In genomic region chr4:7025040-7025602, GRCh38 we compare ENCODE assay signal across 25 cellular contexts.
"Had no signal": no experiment of that assay in that cellular context is flagged by ENCODE, and none has a peak within 500 bp of the region (broad histone marks: within the 10 kb centered on the region; RNA-seq: fewer than 3 reads in every experiment).

No MANE protein-coding gene starts in this region.

- H3K9me3 Mint-ChIP-seq: activated CD8-positive, alpha-beta T cell treated with anti-CD3 and anti-CD28 coated beads for 36 hours; activated naive CD4-positive, alpha-beta T cell treated with anti-CD3 and anti-CD28 coated beads, Interleukin-2, amount 10 ng/mL, durations not matched to agents 7 days and 5 days; activated naive CD8-positive, alpha-beta T cell treated with anti-CD3 and anti-CD28 coated beads, Interleukin-2, amount 10 ng/mL, durations not matched to agents 7 days and 5 days; activated T-cell treated with anti-CD3 and anti-CD28 coated beads, Interleukin-2, amount 50 U/mL, for 72 hours; activated T-helper 2 cell treated with anti-CD3 and anti-CD28 coated beads, Interferon-gamma antibody, Interleukin-2, Interleukin-4, amounts not matched to agents 10 μg/mL and 5 μg/mL and 100 μg/mL, durations not matched to agents 14 hours and 24 hours and 36 hours; T-helper 1 cell treated with Interleukin-12 subunit alpha and Interleukin-12 subunit beta and Interleukin-4 antibody, amounts not matched to agents 30 μg/mL and 1 μg/mL, for 36 hours had no signal

- H3K4me3 ChIP-seq: adrenal gland, breast epithelium, Peyer's patch had no signal

- H3K27ac ChIP-seq: adrenal gland, breast epithelium, Peyer's patch, VCaP had no signal

- DNase-seq: activated CD4-positive, alpha-beta T cell treated with anti-CD3 and anti-CD28 coated beads for 36 hours; activated CD8-positive, alpha-beta memory T cell treated with anti-CD3 and anti-CD28 coated beads, Interleukin-2, amount 50 U/mL, for 4 hours; activated CD8-positive, alpha-beta T cell treated with anti-CD3 and anti-CD28 coated beads for 36 hours; activated gamma-delta T cell treated with Interleukin-2 at 50 U/mL for 16 hours; activated naive CD4-positive, alpha-beta T cell treated with anti-CD3 and anti-CD28 coated beads, Interleukin-2, amount 10 ng/mL, durations not matched to agents 7 days and 5 days; activated naive CD8-positive, alpha-beta T cell treated with anti-CD3 and anti-CD28 coated beads, Interleukin-2, amount 10 ng/mL, durations not matched to agents 7 days and 5 days; activated T-cell treated with anti-CD3 and anti-CD28 coated beads, Interleukin-2, amount 50 U/mL, for 72 hours; adrenal gland; anterior cingulate cortex; central memory CD4-positive, alpha-beta T cell; Kasumi-1; KBM-7; NCI-H1105 treated with DMSO at 0.1 percent for 48 hours; NCI-H1436 treated with DMSO at 0.1 percent for 48 hours; NCI-H187; NCI-H2081; NCI-H524; Peyer's patch; SHP77 treated with DMSO at 0.1 percent for 48 hours; T1000 had no signal

- H3K9me3 ChIP-seq: adrenal gland, breast epithelium, Peyer's patch had no signal

- H3K27me3 Mint-ChIP-seq: activated CD4-positive, alpha-beta T cell treated with anti-CD3 and anti-CD28 coated beads for 36 hours; activated CD8-positive, alpha-beta T cell treated with anti-CD3 and anti-CD28 coated beads for 36 hours; activated naive CD4-positive, alpha-beta T cell treated with anti-CD3 and anti-CD28 coated beads, Interleukin-2, amount 10 ng/mL, durations not matched to agents 7 days and 5 days; activated naive CD8-positive, alpha-beta T cell treated with anti-CD3 and anti-CD28 coated beads, Interleukin-2, amount 10 ng/mL, durations not matched to agents 7 days and 5 days had no signal

- H3K27ac Mint-ChIP-seq: activated CD4-positive, alpha-beta T cell treated with anti-CD3 and anti-CD28 coated beads for 36 hours; activated CD8-positive, alpha-beta T cell treated with anti-CD3 and anti-CD28 coated beads for 36 hours; activated naive CD4-positive, alpha-beta T cell treated with anti-CD3 and anti-CD28 coated beads, Interleukin-2, amount 10 ng/mL, durations not matched to agents 7 days and 5 days; activated naive CD8-positive, alpha-beta T cell treated with anti-CD3 and anti-CD28 coated beads, Interleukin-2, amount 10 ng/mL, durations not matched to agents 7 days and 5 days; activated T-cell treated with anti-CD3 and anti-CD28 coated beads, Interleukin-2, amount 50 U/mL, for 72 hours; activated T-helper 2 cell treated with anti-CD3 and anti-CD28 coated beads, Interferon-gamma antibody, Interleukin-2, Interleukin-4, amounts not matched to agents 10 μg/mL and 5 μg/mL and 100 μg/mL, durations not matched to agents 14 hours and 24 hours and 36 hours; T-helper 1 cell treated with Interleukin-12 subunit alpha and Interleukin-12 subunit beta and Interleukin-4 antibody, amounts not matched to agents 30 μg/mL and 1 μg/mL, for 36 hours had no signal

- H3K4me1 ChIP-seq: breast epithelium, Peyer's patch had no signal

- FAIRE-seq: TTC549 had no signal

- H3K4me3 Mint-ChIP-seq: activated CD4-positive, alpha-beta T cell treated with anti-CD3 and anti-CD28 coated beads for 36 hours; activated CD8-positive, alpha-beta T cell treated with anti-CD3 and anti-CD28 coated beads for 36 hours; activated naive CD4-positive, alpha-beta T cell treated with anti-CD3 and anti-CD28 coated beads, Interleukin-2, amount 10 ng/mL, durations not matched to agents 7 days and 5 days; activated naive CD8-positive, alpha-beta T cell treated with anti-CD3 and anti-CD28 coated beads, Interleukin-2, amount 10 ng/mL, durations not matched to agents 7 days and 5 days; activated T-cell treated with anti-CD3 and anti-CD28 coated beads, Interleukin-2, amount 50 U/mL, for 72 hours; T-helper 1 cell treated with Interleukin-12 subunit alpha and Interleukin-12 subunit beta and Interleukin-4 antibody, amounts not matched to agents 30 μg/mL and 1 μg/mL, for 36 hours had no signal

- H3K27me3 ChIP-seq: adrenal gland, breast epithelium, Peyer's patch had no signal

- H3K4me1 Mint-ChIP-seq: activated CD4-positive, alpha-beta T cell treated with anti-CD3 and anti-CD28 coated beads for 36 hours; activated naive CD4-positive, alpha-beta T cell treated with anti-CD3 and anti-CD28 coated beads, Interleukin-2, amount 10 ng/mL, durations not matched to agents 7 days and 5 days had no signal
